Comparison of ENCODE assay signal across 8 cellular contexts in genomic region chr2:230068658-230069080, GRCh38. TPM values are rescaled to one million over a fixed set of nuclear protein-coding genes. Genes with fewer than 3 reads are reported as not detected.
DNase-seq lines count a peak whose midpoint lies in the region; ATAC-seq and TF ChIP-seq lines count a peak whose summit lies in the region.

Gene SLC16A14 (minus strand): TSS chr2:230068924. CDS start chr2:230059352, 9,572 bp downstream.

- no peaks in the 10 kb centered on the region for H3K27me3 ChIP-seq in right cardiac atrium (ENCODE audit: control insufficient read depth, insufficient read depth)

- peak within 1 kb of the TSS; percentile 12 for H3K27ac Mint-ChIP-seq in activated T-cell treated with anti-CD3 and anti-CD28 coated beads, Interleukin-2, amount 50 U/mL, for 24 hours
- H3K27ac Mint-ChIP-seq in progenitor cell of endocrine pancreas, result peak within 1 kb of the TSS; percentile 94

- ATAC-seq in HG03354 (IDR thresholded peaks at IDR 0.05; ENCODE audit: poor library complexity, severe bottlenecking, unreplicated experiment), result peak; percentile 42
- peak; percentile 71 to 77 for ATAC-seq in right cardiac atrium

- no peaks in the 10 kb centered on the region for H3K9me3 ChIP-seq in right cardiac atrium (ENCODE audit: control insufficient read depth, low read length)

- peak within 1 kb of the TSS; percentile 52 for H3K4me3 ChIP-seq in right cardiac atrium (ENCODE audit: low read length)

- no peaks in the 10 kb centered on the region for H3K36me3 Mint-ChIP-seq in activated T-cell treated with anti-CD3 and anti-CD28 coated beads, Interleukin-2, amount 50 U/mL, for 24 hours (ENCODE audit: low read depth)
- no peaks in the 10 kb centered on the region for H3K36me3 Mint-ChIP-seq in progenitor cell of endocrine pancreas (ENCODE audit: insufficient read depth)

- no peak for DNase-seq in activated T-cell treated with anti-CD3 and anti-CD28 coated beads, Interleukin-2, amount 50 U/mL, for 24 hours
- DNase-seq in activated T-cell treated with anti-CD3 and anti-CD28 coated beads for 4 hours (no peak), NOMO-1 (lab: John Stamatoyannopoulos, UW; ENCODE audit: unreplicated experiment in 2 of 2) (peak; percentile 48 to 50), right cardiac atrium (no peak), progenitor cell of endocrine pancreas (ENCODE audit: low spot score, unreplicated experiment) (no peak), A172 (ENCODE audit: low spot score) (no peak)

- H3K4me1 Mint-ChIP-seq in activated T-cell treated with anti-CD3 and anti-CD28 coated beads, Interleukin-2, amount 50 U/mL, for 24 hours (ENCODE audit: low read depth), result peaks cover 22% of the 10 kb centered on the region
- no peaks in the 10 kb centered on the region for H3K4me1 Mint-ChIP-seq in progenitor cell of endocrine pancreas (ENCODE audit: low read depth)

- no peaks in the 10 kb centered on the region for H3K4me1 ChIP-seq in right cardiac atrium (ENCODE audit: control insufficient read depth, insufficient read depth, low read length)

- H3K9me3 Mint-ChIP-seq in activated T-cell treated with anti-CD3 and anti-CD28 coated beads, Interleukin-2, amount 50 U/mL, for 24 hours, result no peaks in the 10 kb centered on the region
- no peaks in the 10 kb centered on the region for H3K9me3 Mint-ChIP-seq in progenitor cell of endocrine pancreas (ENCODE audit: low read depth)

- intact Hi-C loops in right cardiac atrium (cut with DNase I), result loop anchor here in 3 of 4 donors (10.0 kb wide), 3 partner anchors 64 to 96 kb away; no protein-coding TSS in a partner anchor

- 2% methylated on average over 24 of the region's 24 CpGs for WGBS in right cardiac atrium

- peak within 1 kb of the TSS; percentile 78 for H3K4me3 Mint-ChIP-seq in activated T-cell treated with anti-CD3 and anti-CD28 coated beads, Interleukin-2, amount 50 U/mL, for 24 hours
- peak within 1 kb of the TSS; percentile 89 for H3K4me3 Mint-ChIP-seq in progenitor cell of endocrine pancreas (ENCODE audit: low read depth)

- TF ChIP-seq CTCF in progenitor cell of endocrine pancreas (IDR thresholded peaks at IDR 0.05; ENCODE audit: unreplicated experiment), result peak; percentile 28

- H3K27me3 Mint-ChIP-seq in activated T-cell treated with anti-CD3 and anti-CD28 coated beads, Interleukin-2, amount 50 U/mL, for 24 hours, result peaks cover 18% of the 10 kb centered on the region
- peaks cover 31% of the 10 kb centered on the region for H3K27me3 Mint-ChIP-seq in progenitor cell of endocrine pancreas

- H3K27ac ChIP-seq in angular gyrus (ENCODE audit: low read depth, low read length), result peak within 1 kb of the TSS; percentile 88
- no peak within 1 kb of the TSS for H3K27ac ChIP-seq in right cardiac atrium (ENCODE audit: low read length)

RNA-seq across cellular contexts. Expression of gene SLC16A14, which starts in this region (rescaled TPM):
- total RNA-seq in right cardiac atrium (1 to 10 TPM; 3.4 to 7.6 (median 6.4) TPM), progenitor cell of endocrine pancreas (2.4 and 3.6 TPM in 2 replicates)
- polyA plus RNA-seq in right cardiac atrium, result 1.6 TPM
- total RNA-seq in A172 (2014; rRNA removed; shearing (Covaris generic)), result not detected in 2 replicates

Comparison
In these comparisons a context has a peak if more than half of its experiments do, and no peak if none do; other contexts are left out.
1. DNase-seq: peak in NOMO-1 (2 of 2); none in activated T-cell treated with anti-CD3 and anti-CD28 coated beads, Interleukin-2, amount 50 U/mL, for 24 hours (single experiment), activated T-cell treated with anti-CD3 and anti-CD28 coated beads for 4 hours (single experiment), right cardiac atrium (0 of 3), progenitor cell of endocrine pancreas (single experiment) and A172 (single experiment).